In genomic region chr3:145197051-145197562, GRCh38 we compare ENCODE assay signal across 15 cellular contexts.
"Had no signal": no experiment of that assay in that cellular context is flagged by ENCODE, and none has a peak within 500 bp of the region (broad histone marks: within the 10 kb centered on the region; RNA-seq: fewer than 3 reads in every experiment).

No MANE protein-coding gene starts in this region.

- H3K4me3 ChIP-seq: gastrocnemius medialis, heart right ventricle, tibial nerve had no signal

- H3K27ac ChIP-seq: gastrocnemius medialis, heart right ventricle, parathyroid adenoma, tibial nerve, WERI-Rb-1 had no signal

- H3K9me3 ChIP-seq: gastrocnemius medialis had no signal

- DNase-seq: activated CD4-positive, alpha-beta T cell treated with anti-CD3 and anti-CD28 coated beads for 36 hours; activated CD8-positive, alpha-beta memory T cell treated with anti-CD3 and anti-CD28 coated beads, Interleukin-2, amount 50 U/mL, for 4 hours; activated CD8-positive, alpha-beta T cell treated with anti-CD3 and anti-CD28 coated beads for 36 hours; activated naive CD8-positive, alpha-beta T cell treated with anti-CD3 and anti-CD28 coated beads, Interleukin-2, amount 10 ng/mL, durations not matched to agents 7 days and 5 days; activated T-cell treated with anti-CD3 and anti-CD28 coated beads, Interleukin-2, amount 50 U/mL, for 72 hours; cortex of kidney; effector CD8-positive, alpha-beta T cell; gastrocnemius medialis; heart right ventricle; islet precursor cell; retina; stimulated activated CD4-positive, alpha-beta T cell treated with anti-CD3 and anti-CD28 coated beads, Interleukin-15, amount 100 ng/mL, for 24 hours; WERI-Rb-1 had no signal

- H3K9ac ChIP-seq: parathyroid adenoma had no signal

- H3K4me1 ChIP-seq: gastrocnemius medialis, heart right ventricle, parathyroid adenoma, tibial nerve had no signal

- H3K27me3 ChIP-seq: gastrocnemius medialis, heart right ventricle, tibial nerve had no signal

- H3K36me3 ChIP-seq: gastrocnemius medialis, heart right ventricle, tibial nerve, WERI-Rb-1 had no signal

- H2AFZ ChIP-seq: parathyroid adenoma had no signal

- H3K79me2 ChIP-seq: parathyroid adenoma had no signal

- ATAC-seq: activated CD4-positive, alpha-beta T cell treated with anti-CD3 and anti-CD28 coated beads for 36 hours; activated CD8-positive, alpha-beta T cell treated with anti-CD3 and anti-CD28 coated beads for 36 hours; activated T-cell treated with anti-CD3 and anti-CD28 coated beads, Interleukin-2, amount 50 U/mL, for 72 hours; gastrocnemius medialis; heart right ventricle had no signal
